8 cellular contexts compared by ENCODE assay signal in genomic region chr6:138692978-138693909, GRCh38.
DNase-seq lines count a peak whose midpoint lies in the region; ATAC-seq and TF ChIP-seq lines count a peak whose summit lies in the region.

No MANE protein-coding gene starts in this region.

- H3K27me3 ChIP-seq in CD4-positive, alpha-beta T cell (ENCODE audit: control insufficient read depth, insufficient read depth, low read length), result peaks cover 17% of the 10 kb centered on the region
- H3K27me3 ChIP-seq in esophagus muscularis mucosa, result no peaks in the 10 kb centered on the region
- no peaks in the 10 kb centered on the region for H3K27me3 ChIP-seq in testis

- H3K4me3 Mint-ChIP-seq in CD4-positive, alpha-beta T cell, result peak overlapping the region; percentile 88

- DNase-seq in CD4-positive, alpha-beta T cell, result peak in 4 of 10 experiments; percentile 2 to 34 (median 10)
- DNase-seq in GM19238 (ENCODE audit: insufficient read length, low spot score), result peak; percentile 56
- peak; percentile 64 for DNase-seq in NCI-H510A treated with DMSO at 0.1 percent for 48 hours (lab: John Stamatoyannopoulos, UW)
- peak; percentile 21 for DNase-seq in activated CD8-positive, alpha-beta memory T cell treated with anti-CD3 and anti-CD28 coated beads, Interleukin-2, amount 50 U/mL, for 4 hours
- no peak for DNase-seq in esophagus muscularis mucosa (ENCODE audit: extremely low spot score)
- peak; percentile 62 for DNase-seq in mucosa of gallbladder (ENCODE audit: low spot score)
- DNase-seq in testis, result peak; percentile 24

- no peaks in the 10 kb centered on the region for H3K36me3 ChIP-seq in esophagus muscularis mucosa
- no peaks in the 10 kb centered on the region for H3K36me3 ChIP-seq in testis (ENCODE audit: low read depth, missing control alignments)

- peaks cover 7% of the 10 kb centered on the region for H3K4me1 Mint-ChIP-seq in CD4-positive, alpha-beta T cell (ENCODE audit: low read depth)

- no peaks in the 10 kb centered on the region for H3K36me3 Mint-ChIP-seq in CD4-positive, alpha-beta T cell (ENCODE audit: low read depth)

- H3K4me3 ChIP-seq in esophagus muscularis mucosa (peak overlapping the region; percentile 82 to 92 (median 88)), testis (peak overlapping the region; percentile 58 to 64)

- CTCF ChIA-PET in CD4-positive, alpha-beta T cell (lab: Charles Lee), result no interaction called here

- TF ChIP-seq CTCF in CD4-positive, alpha-beta T cell (IDR thresholded peaks at IDR 0.05), result no peak
- TF ChIP-seq CTCF in esophagus muscularis mucosa (IDR thresholded peaks at IDR 0.05), result peak in 1 of 3 experiments; percentile 6
- TF ChIP-seq CTCF in testis (IDR thresholded peaks at IDR 0.05), result no peak

- 3% methylated on average over 7 of the region's 92 CpGs for WGBS in esophagus muscularis mucosa
- WGBS in testis, 2 donors, result 1 to 3% methylated on average over 44 to 82 of the region's 92 CpGs

- no peak overlapping the region for H3K27ac ChIP-seq in CD4-positive, alpha-beta T cell (ENCODE audit: low read depth, low read length)
- peak overlapping the region; percentile 74 to 84 (median 76) for H3K27ac ChIP-seq in esophagus muscularis mucosa (replicated peaks in 1 of 4)
- peak overlapping the region; percentile 15 to 74 for H3K27ac ChIP-seq in testis

- H3K9me3 ChIP-seq in CD4-positive, alpha-beta T cell (ENCODE audit: control insufficient read depth, low read length), result no peaks in the 10 kb centered on the region
- H3K9me3 ChIP-seq in esophagus muscularis mucosa (no peaks in the 10 kb centered on the region), testis (no peaks in the 10 kb centered on the region)

- intact Hi-C loops in CD4-positive, alpha-beta T cell (cut with DNase I, micrococcal nuclease), result loop anchor here (1.0 to 5.0 kb wide), 3 partner anchors 70 to 674 kb away; no protein-coding TSS in a partner anchor
- intact Hi-C loops in esophagus muscularis mucosa (cut with DNase I) (loop anchor here (1.0 to 5.0 kb wide), 3 partner anchors 72 to 286 kb away; no protein-coding TSS in a partner anchor), testis (cut with DNase I; ENCODE audit: low total_unique reads) (no loop called here)

- POLR2A ChIA-PET in CD4-positive, alpha-beta T cell (lab: Charles Lee), result interaction anchor here (1.1 to 1.8 kb wide), 3 partner anchors 18 to 681 kb away, joined by 3 to 5 read pairs (median 3); partner anchors contain the start of gene CITED2

- H3K27ac Mint-ChIP-seq in CD4-positive, alpha-beta T cell, result no peak overlapping the region

- H3K4me1 ChIP-seq in esophagus muscularis mucosa (peaks cover 0 to 17% (median 14%) of the 10 kb centered on the region in 4 donors), testis (no peaks in the 10 kb centered on the region)

- H3K27me3 Mint-ChIP-seq in CD4-positive, alpha-beta T cell, result peaks cover 49% of the 10 kb centered on the region

- ATAC-seq in CD4-positive, alpha-beta T cell (ENCODE audit: poor library complexity), result peak; percentile 66
- peak; percentile 45 for ATAC-seq in HG03139 (IDR thresholded peaks at IDR 0.05; ENCODE audit: unreplicated experiment)

- TF ChIP-seq EP300 in esophagus muscularis mucosa (IDR thresholded peaks at IDR 0.05), result no peak

- no peaks in the 10 kb centered on the region for H3K9me3 Mint-ChIP-seq in CD4-positive, alpha-beta T cell

- TF ChIP-seq POLR2A in esophagus muscularis mucosa (IDR thresholded peaks at IDR 0.05; ENCODE audit: low read depth) (no peak), testis (IDR thresholded peaks at IDR 0.05) (no peak)
